ENCODE assay signal across 1 cellular context in the genomic region with DNA sequence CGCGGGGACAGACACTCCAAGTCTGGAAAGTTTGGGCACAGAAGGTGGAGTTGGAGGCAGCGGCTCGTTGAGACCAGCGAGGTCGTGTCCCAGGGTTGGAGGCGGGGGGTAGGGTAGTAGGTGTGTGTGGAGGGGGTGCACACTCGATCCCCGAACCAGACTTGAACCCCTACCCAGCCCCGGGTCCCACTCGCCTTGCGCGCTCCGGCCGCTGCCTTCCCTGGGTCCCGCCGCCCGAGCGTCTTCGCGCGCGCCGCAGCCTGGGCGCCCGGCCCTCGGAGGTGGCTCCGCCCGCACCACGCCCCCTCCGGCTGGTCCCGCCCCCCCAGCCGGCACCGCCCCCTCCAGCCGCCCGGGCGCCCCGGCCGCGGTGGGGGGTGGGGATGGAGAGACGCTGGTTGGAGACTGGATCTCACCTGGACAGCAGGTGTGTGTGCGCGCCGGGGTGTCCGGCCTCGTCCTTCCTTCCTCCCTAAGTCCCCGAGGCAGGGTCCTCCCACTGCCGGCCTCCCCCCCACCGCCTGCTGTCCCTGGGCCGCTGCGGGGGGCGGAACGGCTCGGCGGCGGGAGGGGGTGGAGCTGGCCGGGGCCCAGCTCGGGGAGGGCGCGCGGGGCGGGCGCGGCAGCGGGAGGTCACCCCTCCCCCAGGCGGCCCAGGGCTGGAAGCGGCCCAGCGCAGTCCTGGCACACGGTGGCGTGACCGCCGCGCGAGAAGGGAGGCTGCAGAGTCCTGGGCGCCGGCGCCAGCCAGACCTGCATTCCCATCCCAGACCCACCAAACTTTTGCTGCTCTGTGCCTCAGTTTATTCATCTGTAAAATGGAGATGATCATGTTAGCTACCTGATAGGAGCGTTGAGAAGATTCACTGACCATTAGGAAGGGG.
A peak's percentile ranks its signal among the peaks of the same experiment; 100 is the strongest.
TF ChIP-seq lines count a peak whose summit lies in the region.

A gene (minus strand): TSS at position 255 of the 884 bp plus-strand sequence. CDS start 3,034 bp downstream, outside the sequence.

TF ChIP-seq in K562, 482 proteins besides CTCF, POLR2A, EP300 and RAD21 (continued from another document and continues in another):
- TF ChIP-seq, protein P1, sequence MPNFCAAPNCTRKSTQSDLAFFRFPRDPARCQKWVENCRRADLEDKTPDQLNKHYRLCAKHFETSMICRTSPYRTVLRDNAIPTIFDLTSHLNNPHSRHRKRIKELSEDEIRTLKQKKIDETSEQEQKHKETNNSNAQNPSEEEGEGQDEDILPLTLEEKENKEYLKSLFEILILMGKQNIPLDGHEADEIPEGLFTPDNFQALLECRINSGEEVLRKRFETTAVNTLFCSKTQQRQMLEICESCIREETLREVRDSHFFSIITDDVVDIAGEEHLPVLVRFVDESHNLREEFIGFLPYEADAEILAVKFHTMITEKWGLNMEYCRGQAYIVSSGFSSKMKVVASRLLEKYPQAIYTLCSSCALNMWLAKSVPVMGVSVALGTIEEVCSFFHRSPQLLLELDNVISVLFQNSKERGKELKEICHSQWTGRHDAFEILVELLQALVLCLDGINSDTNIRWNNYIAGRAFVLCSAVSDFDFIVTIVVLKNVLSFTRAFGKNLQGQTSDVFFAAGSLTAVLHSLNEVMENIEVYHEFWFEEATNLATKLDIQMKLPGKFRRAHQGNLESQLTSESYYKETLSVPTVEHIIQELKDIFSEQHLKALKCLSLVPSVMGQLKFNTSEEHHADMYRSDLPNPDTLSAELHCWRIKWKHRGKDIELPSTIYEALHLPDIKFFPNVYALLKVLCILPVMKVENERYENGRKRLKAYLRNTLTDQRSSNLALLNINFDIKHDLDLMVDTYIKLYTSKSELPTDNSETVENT (CRISPR knock-in tag; IDR thresholded peaks at IDR 0.05), result peak; percentile 14; the same call in 1 of the 2 replicates
- TF ChIP-seq, protein P2, sequence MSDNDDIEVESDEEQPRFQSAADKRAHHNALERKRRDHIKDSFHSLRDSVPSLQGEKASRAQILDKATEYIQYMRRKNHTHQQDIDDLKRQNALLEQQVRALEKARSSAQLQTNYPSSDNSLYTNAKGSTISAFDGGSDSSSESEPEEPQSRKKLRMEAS (CRISPR knock-in tag; IDR thresholded peaks at IDR 0.05), result peak; percentile 36; the same call in 1 of the 2 replicates
- TF ChIP-seq ZNF384 (IDR thresholded peaks at IDR 0.05; ENCODE audit: low read depth, low read length), result no peak
- peak in 1 of 2 experiments; percentile 77; a peak in 1 of 3 replicates for TF ChIP-seq CBX3 (IDR thresholded peaks at IDR 0.05; ENCODE audit: borderline replicate concordance in 1 of 2, low read length in 2 of 2)
- peak in 1 of 2 experiments; percentile 53; a peak in 1 of 4 replicates for TF ChIP-seq KDM4B (IDR thresholded peaks at IDR 0.05; ENCODE audit: borderline replicate concordance in 2 of 2, low read depth in 1 of 2)
- TF ChIP-seq SMC3 (conservative IDR thresholded peaks at IDR 0.05; ENCODE audit: insufficient read depth, low read depth, low read length), result 0 out of 2 replicates have a peak, but pooled peaks have one; percentile 25
- TF ChIP-seq PHF8 (IDR thresholded peaks at IDR 0.05; ENCODE audit: borderline replicate concordance, low read length), result peak; percentile 68; the same call in 1 of the 2 replicates
- peak; percentile 99 for TF ChIP-seq BCOR (IDR thresholded peaks at IDR 0.05)
- TF ChIP-seq, protein P3, sequence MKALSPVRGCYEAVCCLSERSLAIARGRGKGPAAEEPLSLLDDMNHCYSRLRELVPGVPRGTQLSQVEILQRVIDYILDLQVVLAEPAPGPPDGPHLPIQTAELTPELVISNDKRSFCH (CRISPR knock-in tag; IDR thresholded peaks at IDR 0.05), result no peak
- TF ChIP-seq, protein P3 (tag; IDR thresholded peaks at IDR 0.05), result peak; percentile 67
- peak; percentile 93 to 95 for TF ChIP-seq KDM1A (IDR thresholded peaks at IDR 0.05)
- TF ChIP-seq YY1 (IDR thresholded peaks at IDR 0.05; ENCODE audit: borderline replicate concordance in 1 of 3, control insufficient read depth in 1 of 3, extremely low read depth in 1 of 3, insufficient read depth in 3 of 3, insufficient read length in 1 of 3, insufficient replicate concordance in 2 of 3, low read depth in 1 of 3, low read length in 2 of 3), result peak in 1 of 3 experiments; percentile 9
- TF ChIP-seq ZBTB17 (CRISPR knock-in tag; IDR thresholded peaks at IDR 0.05), result 0 out of 2 replicates have a peak, but pooled peaks have one; percentile 10
- TF ChIP-seq SMAD4 (CRISPR knock-in tag; conservative IDR thresholded peaks at IDR 0.05), result peak; percentile 72
- TF ChIP-seq ZSCAN32 (CRISPR knock-in tag; IDR thresholded peaks at IDR 0.05), result no peak
- TF ChIP-seq, protein P4, sequence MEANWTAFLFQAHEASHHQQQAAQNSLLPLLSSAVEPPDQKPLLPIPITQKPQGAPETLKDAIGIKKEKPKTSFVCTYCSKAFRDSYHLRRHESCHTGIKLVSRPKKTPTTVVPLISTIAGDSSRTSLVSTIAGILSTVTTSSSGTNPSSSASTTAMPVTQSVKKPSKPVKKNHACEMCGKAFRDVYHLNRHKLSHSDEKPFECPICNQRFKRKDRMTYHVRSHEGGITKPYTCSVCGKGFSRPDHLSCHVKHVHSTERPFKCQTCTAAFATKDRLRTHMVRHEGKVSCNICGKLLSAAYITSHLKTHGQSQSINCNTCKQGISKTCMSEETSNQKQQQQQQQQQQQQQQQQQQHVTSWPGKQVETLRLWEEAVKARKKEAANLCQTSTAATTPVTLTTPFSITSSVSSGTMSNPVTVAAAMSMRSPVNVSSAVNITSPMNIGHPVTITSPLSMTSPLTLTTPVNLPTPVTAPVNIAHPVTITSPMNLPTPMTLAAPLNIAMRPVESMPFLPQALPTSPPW (CRISPR knock-in tag; IDR thresholded peaks at IDR 0.05), result peak; percentile 98
- TF ChIP-seq, protein P5, sequence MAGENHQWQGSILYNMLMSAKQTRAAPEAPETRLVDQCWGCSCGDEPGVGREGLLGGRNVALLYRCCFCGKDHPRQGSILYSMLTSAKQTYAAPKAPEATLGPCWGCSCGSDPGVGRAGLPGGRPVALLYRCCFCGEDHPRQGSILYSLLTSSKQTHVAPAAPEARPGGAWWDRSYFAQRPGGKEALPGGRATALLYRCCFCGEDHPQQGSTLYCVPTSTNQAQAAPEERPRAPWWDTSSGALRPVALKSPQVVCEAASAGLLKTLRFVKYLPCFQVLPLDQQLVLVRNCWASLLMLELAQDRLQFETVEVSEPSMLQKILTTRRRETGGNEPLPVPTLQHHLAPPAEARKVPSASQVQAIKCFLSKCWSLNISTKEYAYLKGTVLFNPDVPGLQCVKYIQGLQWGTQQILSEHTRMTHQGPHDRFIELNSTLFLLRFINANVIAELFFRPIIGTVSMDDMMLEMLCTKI (IDR thresholded peaks at IDR 0.05; ENCODE audit: partially characterized antibody), result no peak
- TF ChIP-seq, protein P6, sequence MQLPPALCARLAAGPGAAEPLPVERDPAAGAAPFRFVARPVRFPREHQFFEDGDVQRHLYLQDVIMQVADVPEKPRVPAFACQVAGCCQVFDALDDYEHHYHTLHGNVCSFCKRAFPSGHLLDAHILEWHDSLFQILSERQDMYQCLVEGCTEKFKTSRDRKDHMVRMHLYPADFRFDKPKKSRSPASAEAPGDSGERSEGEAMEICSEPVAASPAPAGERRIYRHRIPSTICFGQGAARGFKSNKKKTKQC (CRISPR knock-in tag; IDR thresholded peaks at IDR 0.05), result 0 out of 2 replicates have a peak, but pooled peaks have one; percentile 29
- no peak for TF ChIP-seq ETS2 (tag; IDR thresholded peaks at IDR 0.05; ENCODE audit: borderline replicate concordance, poor library complexity, severe bottlenecking)
- peak; percentile 85 for TF ChIP-seq CBX1 (IDR thresholded peaks at IDR 0.05; ENCODE audit: low read depth)
- TF ChIP-seq SUPT5H (IDR thresholded peaks at IDR 0.05), result peak; percentile 66
- TF ChIP-seq, protein P7, sequence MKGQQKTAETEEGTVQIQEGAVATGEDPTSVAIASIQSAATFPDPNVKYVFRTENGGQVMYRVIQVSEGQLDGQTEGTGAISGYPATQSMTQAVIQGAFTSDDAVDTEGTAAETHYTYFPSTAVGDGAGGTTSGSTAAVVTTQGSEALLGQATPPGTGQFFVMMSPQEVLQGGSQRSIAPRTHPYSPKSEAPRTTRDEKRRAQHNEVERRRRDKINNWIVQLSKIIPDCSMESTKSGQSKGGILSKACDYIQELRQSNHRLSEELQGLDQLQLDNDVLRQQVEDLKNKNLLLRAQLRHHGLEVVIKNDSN (CRISPR knock-in tag; IDR thresholded peaks at IDR 0.05), result 0 out of 2 replicates have a peak, but pooled peaks have one; percentile 6
- no peak for TF ChIP-seq SP2 (IDR thresholded peaks at IDR 0.05; ENCODE audit: extremely low read depth, low read depth, low read length, poor library complexity, severe bottlenecking)
- TF ChIP-seq, protein P8, sequence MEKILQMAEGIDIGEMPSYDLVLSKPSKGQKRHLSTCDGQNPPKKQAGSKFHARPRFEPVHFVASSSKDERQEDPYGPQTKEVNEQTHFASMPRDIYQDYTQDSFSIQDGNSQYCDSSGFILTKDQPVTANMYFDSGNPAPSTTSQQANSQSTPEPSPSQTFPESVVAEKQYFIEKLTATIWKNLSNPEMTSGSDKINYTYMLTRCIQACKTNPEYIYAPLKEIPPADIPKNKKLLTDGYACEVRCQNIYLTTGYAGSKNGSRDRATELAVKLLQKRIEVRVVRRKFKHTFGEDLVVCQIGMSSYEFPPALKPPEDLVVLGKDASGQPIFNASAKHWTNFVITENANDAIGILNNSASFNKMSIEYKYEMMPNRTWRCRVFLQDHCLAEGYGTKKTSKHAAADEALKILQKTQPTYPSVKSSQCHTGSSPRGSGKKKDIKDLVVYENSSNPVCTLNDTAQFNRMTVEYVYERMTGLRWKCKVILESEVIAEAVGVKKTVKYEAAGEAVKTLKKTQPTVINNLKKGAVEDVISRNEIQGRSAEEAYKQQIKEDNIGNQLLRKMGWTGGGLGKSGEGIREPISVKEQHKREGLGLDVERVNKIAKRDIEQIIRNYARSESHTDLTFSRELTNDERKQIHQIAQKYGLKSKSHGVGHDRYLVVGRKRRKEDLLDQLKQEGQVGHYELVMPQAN (IDR thresholded peaks at IDR 0.05; ENCODE audit: borderline replicate concordance), result peak; percentile 28; the same call in 1 of the 2 replicates
- 0 out of 4 replicates have a peak, but pooled peaks of 1 of the 2 experiments have one; percentile 8 for TF ChIP-seq TRIM24 (IDR thresholded peaks at IDR 0.05)
- TF ChIP-seq HDAC1 (IDR thresholded peaks at IDR 0.05), result peak in 1 of 2 experiments; percentile 50; a peak in 2 of 4 replicates
- TF ChIP-seq EGR1 (conservative IDR thresholded peaks at IDR 0.05), result peak; percentile 73
- TF ChIP-seq, protein P9, sequence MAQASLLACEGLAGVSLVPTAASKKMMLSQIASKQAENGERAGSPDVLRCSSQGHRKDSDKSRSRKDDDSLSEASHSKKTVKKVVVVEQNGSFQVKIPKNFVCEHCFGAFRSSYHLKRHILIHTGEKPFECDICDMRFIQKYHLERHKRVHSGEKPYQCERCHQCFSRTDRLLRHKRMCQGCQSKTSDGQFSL (CRISPR knock-in tag; IDR thresholded peaks at IDR 0.05), result peak; percentile 87
- TF ChIP-seq, protein P9 (tag; IDR thresholded peaks at IDR 0.05), result peak in 1 of 2 experiments; percentile 83; a peak in 2 of 4 replicates
- TF ChIP-seq, protein P10, sequence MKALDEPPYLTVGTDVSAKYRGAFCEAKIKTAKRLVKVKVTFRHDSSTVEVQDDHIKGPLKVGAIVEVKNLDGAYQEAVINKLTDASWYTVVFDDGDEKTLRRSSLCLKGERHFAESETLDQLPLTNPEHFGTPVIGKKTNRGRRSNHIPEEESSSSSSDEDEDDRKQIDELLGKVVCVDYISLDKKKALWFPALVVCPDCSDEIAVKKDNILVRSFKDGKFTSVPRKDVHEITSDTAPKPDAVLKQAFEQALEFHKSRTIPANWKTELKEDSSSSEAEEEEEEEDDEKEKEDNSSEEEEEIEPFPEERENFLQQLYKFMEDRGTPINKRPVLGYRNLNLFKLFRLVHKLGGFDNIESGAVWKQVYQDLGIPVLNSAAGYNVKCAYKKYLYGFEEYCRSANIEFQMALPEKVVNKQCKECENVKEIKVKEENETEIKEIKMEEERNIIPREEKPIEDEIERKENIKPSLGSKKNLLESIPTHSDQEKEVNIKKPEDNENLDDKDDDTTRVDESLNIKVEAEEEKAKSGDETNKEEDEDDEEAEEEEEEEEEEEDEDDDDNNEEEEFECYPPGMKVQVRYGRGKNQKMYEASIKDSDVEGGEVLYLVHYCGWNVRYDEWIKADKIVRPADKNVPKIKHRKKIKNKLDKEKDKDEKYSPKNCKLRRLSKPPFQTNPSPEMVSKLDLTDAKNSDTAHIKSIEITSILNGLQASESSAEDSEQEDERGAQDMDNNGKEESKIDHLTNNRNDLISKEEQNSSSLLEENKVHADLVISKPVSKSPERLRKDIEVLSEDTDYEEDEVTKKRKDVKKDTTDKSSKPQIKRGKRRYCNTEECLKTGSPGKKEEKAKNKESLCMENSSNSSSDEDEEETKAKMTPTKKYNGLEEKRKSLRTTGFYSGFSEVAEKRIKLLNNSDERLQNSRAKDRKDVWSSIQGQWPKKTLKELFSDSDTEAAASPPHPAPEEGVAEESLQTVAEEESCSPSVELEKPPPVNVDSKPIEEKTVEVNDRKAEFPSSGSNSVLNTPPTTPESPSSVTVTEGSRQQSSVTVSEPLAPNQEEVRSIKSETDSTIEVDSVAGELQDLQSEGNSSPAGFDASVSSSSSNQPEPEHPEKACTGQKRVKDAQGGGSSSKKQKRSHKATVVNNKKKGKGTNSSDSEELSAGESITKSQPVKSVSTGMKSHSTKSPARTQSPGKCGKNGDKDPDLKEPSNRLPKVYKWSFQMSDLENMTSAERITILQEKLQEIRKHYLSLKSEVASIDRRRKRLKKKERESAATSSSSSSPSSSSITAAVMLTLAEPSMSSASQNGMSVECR (CRISPR knock-in tag; IDR thresholded peaks at IDR 0.05), result peak; percentile 70
- 0 out of 2 replicates have a peak, but pooled peaks have one; percentile 17 for TF ChIP-seq ZKSCAN1 (IDR thresholded peaks at IDR 0.05; ENCODE audit: low read depth, low read length)
- TF ChIP-seq SIRT6 (IDR thresholded peaks at IDR 0.05; ENCODE audit: low read depth, low read length), result no peak
- TF ChIP-seq POLR2AphosphoS5 (IDR thresholded peaks at IDR 0.05; ENCODE audit: control insufficient read depth, insufficient read depth, low read depth, low read length), result 0 out of 2 replicates have a peak, but pooled peaks have one; percentile 25
- peak; percentile 42; the same call in 1 of the 2 replicates for TF ChIP-seq ARID1B (IDR thresholded peaks at IDR 0.05)
- peak; percentile 81 for TF ChIP-seq POLR2G (IDR thresholded peaks at IDR 0.05; ENCODE audit: low read depth, low read length)
- TF ChIP-seq, protein P11, sequence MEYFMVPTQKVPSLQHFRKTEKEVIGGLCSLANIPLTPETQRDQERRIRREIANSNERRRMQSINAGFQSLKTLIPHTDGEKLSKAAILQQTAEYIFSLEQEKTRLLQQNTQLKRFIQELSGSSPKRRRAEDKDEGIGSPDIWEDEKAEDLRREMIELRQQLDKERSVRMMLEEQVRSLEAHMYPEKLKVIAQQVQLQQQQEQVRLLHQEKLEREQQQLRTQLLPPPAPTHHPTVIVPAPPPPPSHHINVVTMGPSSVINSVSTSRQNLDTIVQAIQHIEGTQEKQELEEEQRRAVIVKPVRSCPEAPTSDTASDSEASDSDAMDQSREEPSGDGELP (CRISPR knock-in tag; IDR thresholded peaks at IDR 0.05; ENCODE audit: borderline replicate concordance), result peak; percentile 82
- peak; percentile 65 for TF ChIP-seq HMGN3 (IDR thresholded peaks at IDR 0.05; ENCODE audit: borderline replicate concordance, extremely low read depth, insufficient read length, low read depth, low read length)
